In genomic region chr19:17626456-17626855, GRCh38 we compare ENCODE assay signal across 20 cellular contexts.
"Had no signal": no experiment of that assay in that cellular context is flagged by ENCODE, and none has a peak within 500 bp of the region (broad histone marks: within the 10 kb centered on the region; RNA-seq: fewer than 3 reads in every experiment).

No MANE protein-coding gene starts in this region.

- H3K4me3 Mint-ChIP-seq: immature natural killer cell, naive B cell, nephron had no signal

- H3K36me3 Mint-ChIP-seq: immature natural killer cell, naive B cell had no signal

- H3K27ac ChIP-seq: coronary artery, gastroesophageal sphincter, neutrophil, pancreas, stomach had no signal

- H3K4me1 ChIP-seq: gastroesophageal sphincter, pancreas, stomach had no signal

- H3K9me3 Mint-ChIP-seq: immature natural killer cell had no signal

- H3K4me3 ChIP-seq: coronary artery, gastroesophageal sphincter, pancreas, stomach had no signal

- DNase-seq: effector CD8-positive, alpha-beta T cell; glutamatergic neuron; immature natural killer cell; left colon; left ventricle myocardium superior; mesendoderm; naive B cell; pancreas; small intestine; stimulated activated CD4-positive, alpha-beta T cell treated with anti-CD3 and anti-CD28 coated beads, Interleukin-12 subunit alpha, Interleukin-12 subunit beta, amount 100 ng/mL, for 4 hours; stimulated activated naive CD4-positive, alpha-beta T cell; stomach; trophoblast cell had no signal

- H3K4me1 Mint-ChIP-seq: nephron had no signal

- ATAC-seq: esophagus mucosa, gastroesophageal sphincter, left colon, left ventricle myocardium superior, pancreas, right cardiac atrium had no signal

- H3K27me3 ChIP-seq: pancreas had no signal

- H3K36me3 ChIP-seq: gastroesophageal sphincter, neutrophil, pancreas, stomach had no signal

- H3K27me3 Mint-ChIP-seq: progenitor cell of endocrine pancreas had no signal

- H3K27ac Mint-ChIP-seq: immature natural killer cell, nephron, progenitor cell of endocrine pancreas had no signal

- H3K9me3 ChIP-seq: neutrophil, pancreas had no signal
